Comparison of ENCODE assay signal across 1 cellular context in the genomic region with DNA sequence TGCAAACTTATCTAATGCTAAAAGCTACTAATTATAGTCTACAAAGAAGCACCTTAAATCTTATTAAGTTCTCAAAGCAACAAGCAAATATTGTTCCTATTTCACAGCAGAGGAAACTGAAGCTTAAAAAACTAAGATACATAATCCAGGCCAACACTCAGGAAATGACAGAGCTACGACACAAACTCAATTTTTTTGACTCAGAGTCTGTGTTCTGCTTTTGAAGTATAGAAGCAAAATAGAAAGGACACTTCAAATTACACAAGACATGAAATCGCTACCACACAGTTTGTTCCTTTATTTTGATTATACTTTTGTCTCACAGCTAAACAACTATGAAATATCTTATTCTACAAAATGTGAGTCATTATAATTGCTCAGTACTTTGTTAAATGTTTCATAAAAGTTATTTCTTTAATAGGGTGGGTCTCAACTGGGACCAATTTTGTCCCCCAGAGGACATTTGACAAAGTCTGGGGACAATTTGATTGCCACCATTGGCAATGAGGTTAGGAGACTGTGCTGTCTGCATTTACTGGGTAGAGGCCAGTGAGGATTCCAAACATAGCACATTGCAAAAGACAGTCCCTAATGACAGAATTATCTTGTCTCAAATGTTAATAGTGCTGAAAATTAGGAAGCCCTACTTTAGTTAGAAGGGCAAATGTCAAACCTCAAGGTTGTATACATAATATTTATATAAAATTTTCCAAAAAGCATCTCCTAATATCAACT.
TF ChIP-seq lines count a peak whose summit lies in the region.

No MANE protein-coding gene starts in this region.

TF ChIP-seq in endothelial cell of umbilical vein, 7 proteins besides CTCF, POLR2A, EP300 and RAD21:
- TF ChIP-seq JUN (IDR thresholded peaks at IDR 0.05; ENCODE audit: borderline replicate concordance, insufficient read depth, insufficient read length, low read depth): no peak
- TF ChIP-seq FOS (IDR thresholded peaks at IDR 0.05; ENCODE audit: borderline replicate concordance, insufficient read depth, low read length): peak; percentile 7
